In the genomic region with DNA sequence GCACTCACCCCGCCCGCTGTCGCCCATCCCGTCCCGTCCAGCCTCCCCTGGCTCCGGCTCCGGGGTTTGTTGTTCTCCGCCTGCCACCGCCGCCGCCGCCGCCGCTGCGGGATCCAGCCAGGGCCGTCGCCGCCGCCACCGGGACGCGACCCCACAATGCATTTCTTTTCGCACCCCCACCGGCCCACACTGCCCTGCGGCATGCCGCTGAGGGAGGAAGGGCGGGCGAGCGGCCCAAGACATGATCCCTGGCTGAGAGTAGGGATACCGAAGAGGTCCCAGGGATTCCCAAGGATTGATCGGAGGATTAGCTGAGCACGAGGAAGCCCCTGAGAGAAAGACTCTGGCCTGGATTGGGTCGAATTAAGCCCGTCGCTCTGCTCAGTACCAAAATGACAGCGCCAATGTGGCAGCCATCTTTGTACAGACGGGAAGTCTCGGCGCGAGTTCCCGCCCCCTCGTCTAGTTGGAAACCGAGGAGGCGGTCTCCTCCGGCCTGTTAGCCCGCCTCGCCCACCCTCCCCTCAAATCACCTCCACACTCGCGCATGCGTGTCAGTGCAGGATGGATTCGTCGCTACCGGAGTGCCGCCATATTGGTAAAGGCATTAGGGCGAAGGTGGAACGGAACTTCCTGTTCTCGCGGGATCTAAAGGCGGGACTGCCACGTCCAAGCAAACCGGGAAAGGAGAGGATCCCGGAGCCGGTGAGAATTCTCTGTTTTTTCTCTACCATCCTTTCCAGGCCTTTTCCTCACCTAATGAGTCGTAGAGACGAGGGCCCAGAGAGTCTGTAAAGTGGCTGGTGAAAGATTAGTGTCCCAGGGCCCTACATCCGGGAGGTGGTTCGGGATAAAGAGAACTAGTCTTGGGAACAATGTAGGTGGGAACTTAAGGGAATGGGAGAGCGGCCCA, we compare ENCODE assay signal across 8 cellular contexts. TPM values are rescaled to one million over a fixed set of nuclear protein-coding genes. Genes with fewer than 3 reads are reported as not detected.
DNase-seq lines count a peak whose midpoint lies in the region; ATAC-seq and TF ChIP-seq lines count a peak whose summit lies in the region.

Gene RXRB, minus strand, starts transcription at position 432 of the 913 bp plus-strand sequence. Its CDS starts 189 bp downstream, at position 243.
Gene SLC39A7, plus strand, starts transcription at position 634 of the 913 bp plus-strand sequence. CDS start 379 bp downstream, outside the sequence.

- peaks cover 60% of the 10 kb centered on the region for H4K20me1 ChIP-seq in Loucy (ENCODE audit: insufficient read depth, low read length, poor library complexity, severe bottlenecking)

- H3K4me3 Mint-ChIP-seq in activated T-helper 17 cell treated with anti-CD3 and anti-CD28 coated beads, Interleukin-2, amount 50 U/mL, for 72 hours, result peak within 1 kb of the TSS; percentile 100
- peak within 1 kb of the TSS; percentile 99 to 100 (median 99) for H3K4me3 Mint-ChIP-seq in naive B cell
- H3K4me3 Mint-ChIP-seq in stimulated activated effector memory CD8-positive, alpha-beta T cell treated with anti-CD3 and anti-CD28 coated beads, Interleukin-12 subunit alpha, Interleukin-12 subunit beta, amount 100 ng/mL, for 72 hours, result peak within 1 kb of the TSS; percentile 92

- H3K9me3 Mint-ChIP-seq in activated T-helper 17 cell treated with anti-CD3 and anti-CD28 coated beads, Interleukin-2, amount 50 U/mL, for 72 hours, result no peaks in the 10 kb centered on the region
- H3K9me3 Mint-ChIP-seq in naive B cell, result no peaks in the 10 kb centered on the region
- H3K9me3 Mint-ChIP-seq in stimulated activated effector memory CD8-positive, alpha-beta T cell treated with anti-CD3 and anti-CD28 coated beads, Interleukin-12 subunit alpha, Interleukin-12 subunit beta, amount 100 ng/mL, for 72 hours, result no peaks in the 10 kb centered on the region

- H3K27ac Mint-ChIP-seq in activated T-helper 17 cell treated with anti-CD3 and anti-CD28 coated beads, Interleukin-2, amount 50 U/mL, for 72 hours, result peak within 1 kb of the TSS; percentile 100
- H3K27ac Mint-ChIP-seq in naive B cell, result peak within 1 kb of the TSS; percentile 95 to 99 (median 98)
- peak within 1 kb of the TSS; percentile 98 for H3K27ac Mint-ChIP-seq in stimulated activated effector memory CD8-positive, alpha-beta T cell treated with anti-CD3 and anti-CD28 coated beads, Interleukin-12 subunit alpha, Interleukin-12 subunit beta, amount 100 ng/mL, for 72 hours

- no peaks in the 10 kb centered on the region for H3K27me3 ChIP-seq in Loucy (ENCODE audit: insufficient read depth, low read length, poor library complexity, severe bottlenecking)
- H3K27me3 ChIP-seq in RWPE2 (ENCODE audit: insufficient read depth, poor library complexity, severe bottlenecking), result no peaks in the 10 kb centered on the region

- H3K9me2 ChIP-seq in Loucy (replicated peaks; ENCODE audit: low read depth, low read length), result no peaks in the 10 kb centered on the region

- H3K4me2 ChIP-seq in Loucy (ENCODE audit: low read depth, low read length, poor library complexity, severe bottlenecking), result peak within 1 kb of the TSS; percentile 99

- no peaks in the 10 kb centered on the region for H3K27me3 Mint-ChIP-seq in activated T-helper 17 cell treated with anti-CD3 and anti-CD28 coated beads, Interleukin-2, amount 50 U/mL, for 72 hours
- H3K27me3 Mint-ChIP-seq in naive B cell, result no peaks in the 10 kb centered on the region

- H3K9me3 ChIP-seq in Loucy (ENCODE audit: insufficient read depth, low read depth, low read length), result no peaks in the 10 kb centered on the region
- no peaks in the 10 kb centered on the region for H3K9me3 ChIP-seq in RWPE2 (ENCODE audit: severe bottlenecking)

- H3K36me3 Mint-ChIP-seq in activated T-helper 17 cell treated with anti-CD3 and anti-CD28 coated beads, Interleukin-2, amount 50 U/mL, for 72 hours (ENCODE audit: low read depth), result peaks cover 87% of the 10 kb centered on the region
- H3K36me3 Mint-ChIP-seq in naive B cell, result peaks cover 13 to 31% of the 10 kb centered on the region in 2 donors
- peaks cover 84% of the 10 kb centered on the region for H3K36me3 Mint-ChIP-seq in stimulated activated effector memory CD8-positive, alpha-beta T cell treated with anti-CD3 and anti-CD28 coated beads, Interleukin-12 subunit alpha, Interleukin-12 subunit beta, amount 100 ng/mL, for 72 hours

- peak within 1 kb of the TSS; percentile 95 for H2AFZ ChIP-seq in Loucy (ENCODE audit: low read length)

- H3K4me3 ChIP-seq in Loucy (ENCODE audit: low read length, poor library complexity, severe bottlenecking), result peak within 1 kb of the TSS; percentile 87
- H3K4me3 ChIP-seq in RWPE2 (ENCODE audit: severe bottlenecking), result peak within 1 kb of the TSS; percentile 81

- peaks cover 82% of the 10 kb centered on the region for H3K79me2 ChIP-seq in Loucy (ENCODE audit: insufficient read depth, low read length)

- H3F3A ChIP-seq in Loucy (ENCODE audit: low read depth), result 0 out of 2 replicates have a peak, but pooled peaks cover 5% of the 10 kb centered on the region

- peak; percentile 98 for DNase-seq in DMS79 (lab: John Stamatoyannopoulos, UW)
- peak; percentile 88 for DNase-seq in GOT3 (lab: John Stamatoyannopoulos, UW)
- DNase-seq in RWPE2 (ENCODE audit: low spot score), result peak; percentile 99
- DNase-seq in fibroblast of gingiva (ENCODE audit: low read depth), result peak; percentile 99
- DNase-seq in naive B cell, result peak; percentile 96
- DNase-seq in stimulated activated effector memory CD8-positive, alpha-beta T cell treated with anti-CD3 and anti-CD28 coated beads, Interleukin-12 subunit alpha, Interleukin-12 subunit beta, amount 100 ng/mL, for 72 hours (ENCODE audit: low spot score in 2 of 2), result peak; percentile 91 to 97

- peak within 1 kb of the TSS; percentile 87 for H3K9ac ChIP-seq in Loucy (ENCODE audit: low read depth, low read length, poor library complexity, severe bottlenecking)

- H3K27ac ChIP-seq in RWPE2 (ENCODE audit: poor library complexity, severe bottlenecking), result peak within 1 kb of the TSS; percentile 76

- peaks cover 50% of the 10 kb centered on the region for H3K4me1 Mint-ChIP-seq in activated T-helper 17 cell treated with anti-CD3 and anti-CD28 coated beads, Interleukin-2, amount 50 U/mL, for 72 hours
- peaks cover 74 to 83% (median 80%) of the 10 kb centered on the region in 3 donors for H3K4me1 Mint-ChIP-seq in naive B cell
- peaks cover 84% of the 10 kb centered on the region for H3K4me1 Mint-ChIP-seq in stimulated activated effector memory CD8-positive, alpha-beta T cell treated with anti-CD3 and anti-CD28 coated beads, Interleukin-12 subunit alpha, Interleukin-12 subunit beta, amount 100 ng/mL, for 72 hours

- peaks cover 64% of the 10 kb centered on the region for H3K4me1 ChIP-seq in Loucy (ENCODE audit: insufficient read depth, low read length, poor library complexity, severe bottlenecking)
- H3K4me1 ChIP-seq in RWPE2 (ENCODE audit: insufficient read depth, poor library complexity, severe bottlenecking), result peaks cover 11% of the 10 kb centered on the region

- H3K36me3 ChIP-seq in Loucy (ENCODE audit: insufficient read depth, low read length), result peaks cover 29% of the 10 kb centered on the region; the same call in 1 of the 2 replicates
- peaks cover 58% of the 10 kb centered on the region for H3K36me3 ChIP-seq in RWPE2 (ENCODE audit: low read depth)

- ATAC-seq in RWPE2 (ENCODE audit: low read depth), result peak; percentile 57
- peak; percentile 54 for ATAC-seq in activated T-helper 17 cell treated with anti-CD3 and anti-CD28 coated beads, Interleukin-2, amount 50 U/mL, for 72 hours (replicated peaks)
- ATAC-seq in naive B cell (ENCODE audit: low read depth in 2 of 2), result peak; percentile 75 to 78
- ATAC-seq in stimulated activated effector memory CD8-positive, alpha-beta T cell treated with anti-CD3 and anti-CD28 coated beads, Interleukin-12 subunit alpha, Interleukin-12 subunit beta, amount 100 ng/mL, for 72 hours, result peak; percentile 68

- TF ChIP-seq CTCF in Loucy (conservative IDR thresholded peaks at IDR 0.05; ENCODE audit: low read length), result no peak
- no peak for TF ChIP-seq CTCF in RWPE2 (IDR thresholded peaks at IDR 0.05; ENCODE audit: poor library complexity, severe bottlenecking)

RNA-seq across cellular contexts. Expression of gene RXRB, which starts in this region (rescaled TPM):
- total RNA-seq in activated T-helper 17 cell treated with anti-CD3 and anti-CD28 coated beads, Interleukin-2, amount 50 U/mL, for 72 hours, result 10 to 100 TPM; 31.0 to 68.7 TPM
- polyA plus RNA-seq in naive B cell (ENCODE audit: low read depth in 6 of 6), result 10 to 100 TPM in 1 of 6 donors, 1 to 10 TPM in 5; 2.2 to 10.8 (median 7.4) TPM

RNA-seq across cellular contexts. Expression of gene SLC39A7, which starts in this region (rescaled TPM):
- total RNA-seq in activated T-helper 17 cell treated with anti-CD3 and anti-CD28 coated beads, Interleukin-2, amount 50 U/mL, for 72 hours, result 10 to 100 TPM; 50.5 to 65.0 TPM
- 10 to 100 TPM; 15.6 to 26.0 (median 17.6) TPM for polyA plus RNA-seq in naive B cell (ENCODE audit: low read depth in 6 of 6)

Comparison
In these comparisons a context has a peak if more than half of its experiments do, and no peak if none do; other contexts are left out.
1. Peak in every context shown above with its lines: DNase-seq, ATAC-seq, H3K4me3 ChIP-seq and H3K27ac ChIP-seq.